ENCODE assay signal across 8 cellular contexts in the genomic region with DNA sequence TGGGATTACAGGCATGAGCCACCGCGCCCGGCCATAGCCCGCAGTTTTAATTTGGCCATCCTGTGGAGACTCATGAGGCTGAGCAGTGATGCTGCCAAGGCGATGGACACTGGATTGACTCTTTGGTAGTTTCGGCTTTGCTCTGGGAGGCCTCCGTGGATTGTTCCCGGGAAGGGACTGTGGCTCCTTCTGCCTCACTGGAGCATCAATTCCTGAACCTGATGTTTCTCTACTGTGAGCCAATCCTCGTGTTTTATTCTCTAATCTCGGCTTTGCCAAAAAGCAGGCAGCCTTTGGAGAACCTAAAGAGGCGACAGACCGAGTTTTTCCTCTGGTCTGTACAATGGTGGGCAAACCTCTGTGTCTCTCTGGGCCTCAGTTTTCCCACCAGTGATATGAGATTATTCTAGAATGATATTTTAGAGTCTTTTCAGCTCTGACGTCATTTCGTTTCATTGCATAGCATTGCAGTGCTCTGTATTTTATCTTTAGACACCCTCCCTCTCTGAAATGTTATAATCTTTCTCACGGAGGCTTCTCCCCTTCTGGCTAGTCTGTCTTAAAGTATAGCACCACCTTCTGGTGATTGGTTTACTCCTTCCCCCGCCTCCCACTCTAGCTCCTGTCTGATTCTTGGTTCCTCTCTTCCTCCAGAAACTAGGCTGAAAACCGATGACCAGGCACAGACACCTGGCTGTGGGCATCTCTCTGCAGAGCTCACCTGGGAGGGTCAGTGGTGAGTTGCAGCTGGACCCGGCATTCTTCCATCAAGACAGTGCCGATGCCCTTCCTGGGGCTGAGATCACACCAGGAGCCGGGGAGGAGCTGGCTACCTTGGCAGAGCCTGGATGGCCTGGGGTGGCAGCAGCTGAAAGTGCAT.
DNase-seq lines count a peak whose midpoint lies in the region; ATAC-seq and TF ChIP-seq lines count a peak whose summit lies in the region.

No MANE protein-coding gene starts in this region.

- ATAC-seq in HG02798 (IDR thresholded peaks at IDR 0.05; ENCODE audit: poor library complexity, unreplicated experiment), result peak; percentile 60
- ATAC-seq in HG03354 (IDR thresholded peaks at IDR 0.05; ENCODE audit: poor library complexity, severe bottlenecking, unreplicated experiment), result no peak

- H3K4me1 ChIP-seq in NT2/D1 (ENCODE audit: insufficient read depth, insufficient read length) (peaks cover 2% of the 10 kb centered on the region), parathyroid adenoma (no peaks in the 10 kb centered on the region)

- H3K4me3 ChIP-seq in NT2/D1 (ENCODE audit: insufficient read length, low read depth) (no peak overlapping the region), fibroblast of pulmonary artery (replicated peaks; ENCODE audit: low read depth, low read length) (no peak overlapping the region), parathyroid adenoma (ENCODE audit: low read depth, low read length) (no peak overlapping the region)

- no peaks in the 10 kb centered on the region for H3K27me3 ChIP-seq in NT2/D1 (ENCODE audit: insufficient read depth, insufficient read length)
- H3K27me3 ChIP-seq in parathyroid adenoma (ENCODE audit: control insufficient read depth, insufficient read depth, low read length), result no peaks in the 10 kb centered on the region

- H3K9me3 ChIP-seq in NT2/D1 (ENCODE audit: insufficient read depth, low read length), result no peaks in the 10 kb centered on the region
- no peaks in the 10 kb centered on the region for H3K9me3 ChIP-seq in parathyroid adenoma (ENCODE audit: control insufficient read depth, low read length)

- H2AFZ ChIP-seq in parathyroid adenoma, result no peak overlapping the region

- H3K36me3 ChIP-seq in NT2/D1 (ENCODE audit: insufficient read depth, insufficient read length, low read length) (no peaks in the 10 kb centered on the region), parathyroid adenoma (ENCODE audit: control insufficient read depth, insufficient read depth, low read length) (no peaks in the 10 kb centered on the region)

- TF ChIP-seq CTCF in fibroblast of pulmonary artery (IDR thresholded peaks at IDR 0.05; ENCODE audit: low read length, missing control alignments), result no peak
- TF ChIP-seq CTCF in parathyroid adenoma (IDR thresholded peaks at IDR 0.05), result peak; percentile 49

- H3K9ac ChIP-seq in NT2/D1 (ENCODE audit: insufficient read length, low read depth) (no peak overlapping the region), parathyroid adenoma (no peak overlapping the region)

- DNase-seq in NCI-H2171 treated with DMSO at 0.1 percent for 48 hours (lab: John Stamatoyannopoulos, UW) (peak; percentile 8), NCI-H2171 (lab: John Stamatoyannopoulos, UW) (no peak), NT2/D1 (ENCODE audit: low read depth, low spot score) (peak; percentile 64), fibroblast of pulmonary artery (ENCODE audit: low read depth) (peak; percentile 1), NCI-H446 treated with DMSO at 0.1 percent for 48 hours (lab: John Stamatoyannopoulos, UW) (no peak)

- no peak overlapping the region for H3K27ac ChIP-seq in parathyroid adenoma

- H3K79me2 ChIP-seq in parathyroid adenoma, result no peaks in the 10 kb centered on the region

- no peak overlapping the region for H3K4me2 ChIP-seq in parathyroid adenoma (ENCODE audit: low read length)

Comparison
In these comparisons a context has a peak if more than half of its experiments do, and no peak if none do; other contexts are left out.
1. DNase-seq: peak in NCI-H2171 treated with DMSO at 0.1 percent for 48 hours (single experiment), NT2/D1 (single experiment) and fibroblast of pulmonary artery (single experiment); none in NCI-H2171 (single experiment) and NCI-H446 treated with DMSO at 0.1 percent for 48 hours (single experiment).